ENCODE assay signal across 7 cellular contexts in genomic region chr2:89286448-89287080, GRCh38.
A peak's percentile ranks its signal among the peaks of the same experiment; 100 is the strongest.
DNase-seq lines count a peak whose midpoint lies in the region; ATAC-seq, FAIRE-seq and TF ChIP-seq lines count a peak whose summit lies in the region.
"Not testable (repeated sequence)": the region's sequence is repeated elsewhere in the genome, so short reads cannot be mapped to it uniquely, and the experiment has no call there.

No MANE protein-coding gene starts in this region.

- not testable (repeated sequence) for H3K36me3 ChIP-seq in K562 (ENCODE audit: control insufficient read depth, insufficient read depth, low read length)

- H3K27ac Mint-ChIP-seq in activated B cell treated with CpG ODN at 0.5 μM for 24 hours; naive B cell; stimulated activated naive B cell treated with anti-CD40 and anti-IgM and Interleukin-4, amounts not matched to agents 10 μg/mL and 1 μg/mL and 100 μg/mL, for 72 hours: not testable (repeated sequence)
- H3K27ac Mint-ChIP-seq in glutamatergic neuron (ENCODE audit: unreplicated experiment), result peak overlapping the region; percentile 82

- H3K4me2 ChIP-seq in K562 (ENCODE audit: insufficient read depth, low read length), result not testable (repeated sequence)

- CTCF ChIA-PET in activated B cell treated with CpG ODN at 0.5 μM for 24 hours (lab: Charles Lee); K562 (lab: Yijun Ruan, JAX; ENCODE audit: low intra/inter-chr PET ratio): not testable (repeated sequence)

- TF ChIP-seq CTCF in activated B cell treated with CpG ODN at 0.5 μM for 24 hours (IDR thresholded peaks at IDR 0.05); K562 (IDR thresholded peaks at IDR 0.05 in 2 of 3, conservative IDR thresholded peaks at IDR 0.05 in 1 of 3; ENCODE audit: insufficient read depth in 2 of 3, low read depth in 1 of 3, low read length in 3 of 3); glutamatergic neuron (IDR thresholded peaks at IDR 0.05; ENCODE audit: partially characterized antibody, unreplicated experiment): not testable (repeated sequence)

- H3K9me1 ChIP-seq in K562 (ENCODE audit: control insufficient read depth, insufficient read depth, low read length), result not testable (repeated sequence)

- not testable (repeated sequence) for H3K27ac ChIP-seq in K562 (ENCODE audit: extremely low read depth, low read depth, low read length)

- intact Hi-C loops in activated B cell treated with CpG ODN at 0.5 μM for 24 hours (cut with micrococcal nuclease); K562 (cut with micrococcal nuclease): not testable (repeated sequence)

- not testable (repeated sequence) for H3K27me3 Mint-ChIP-seq in activated B cell treated with CpG ODN at 0.5 μM for 24 hours; glutamatergic neuron (ENCODE audit: unreplicated experiment); naive B cell; stimulated activated naive B cell treated with anti-CD40 and anti-IgM and Interleukin-4, amounts not matched to agents 10 μg/mL and 1 μg/mL and 100 μg/mL, for 72 hours

- BruUV-seq in K562 (replicated peaks; lab: Mats Ljungman, UMichigan), result not testable (repeated sequence)

- TF ChIP-seq POLR2A in GM12891 (IDR thresholded peaks at IDR 0.05; ENCODE audit: low read depth, low read length); K562 (conservative IDR thresholded peaks at IDR 0.05): not testable (repeated sequence)

- not testable (repeated sequence) for H3K9me3 ChIP-seq in K562 (replicated peaks; ENCODE audit: control insufficient read depth, insufficient read depth, low read depth, low read length)

- not testable (repeated sequence) for H3K27me3 ChIP-seq in K562 (ENCODE audit: control insufficient read depth in 2 of 2, insufficient read depth in 2 of 2, low read length in 2 of 2)

- H3K79me2 ChIP-seq in K562 (ENCODE audit: control insufficient read depth, insufficient read depth, low read length), result not testable (repeated sequence)

- not testable (repeated sequence) for H2AFZ ChIP-seq in K562 (ENCODE audit: low read depth, low read length)

- not testable (repeated sequence) for H3K9me3 Mint-ChIP-seq in activated B cell treated with CpG ODN at 0.5 μM for 24 hours; glutamatergic neuron (ENCODE audit: unreplicated experiment); naive B cell; stimulated activated naive B cell treated with anti-CD40 and anti-IgM and Interleukin-4, amounts not matched to agents 10 μg/mL and 1 μg/mL and 100 μg/mL, for 72 hours

- TF ChIP-seq EP300 in K562 (IDR thresholded peaks at IDR 0.05; ENCODE audit: low read length), result not testable (repeated sequence)

- H4K20me1 ChIP-seq in K562 (replicated peaks; ENCODE audit: control insufficient read depth, insufficient read depth, low read length), result not testable (repeated sequence)

- not testable (repeated sequence) for TF ChIP-seq RAD21 in K562 (CRISPR knock-in tag; conservative IDR thresholded peaks at IDR 0.05 in 1 of 2, IDR thresholded peaks at IDR 0.05 in 1 of 2)

- WGBS in K562 (ENCODE audit: insufficient coverage, low coverage, missing lambda C conversion rate), result no CpG with 5 or more reads among the region's 8 CpGs

- not testable (repeated sequence) for H3K4me3 ChIP-seq in K562

- DNase-seq in GM12891 (ENCODE audit: insufficient read length, low spot score); HTR-8/SVneo (ENCODE audit: insufficient read length, low spot score); activated B cell treated with CpG ODN at 0.5 μM for 24 hours; K562 (ENCODE audit: extremely low read depth in 1 of 4, low spot score in 3 of 4); glutamatergic neuron; naive B cell; stimulated activated naive B cell treated with anti-CD40 and anti-IgM and Interleukin-4, amounts not matched to agents 10 μg/mL and 1 μg/mL and 100 μg/mL, for 72 hours: not testable (repeated sequence)

- not testable (repeated sequence) for H3K4me3 Mint-ChIP-seq in activated B cell treated with CpG ODN at 0.5 μM for 24 hours; glutamatergic neuron (ENCODE audit: unreplicated experiment); naive B cell; stimulated activated naive B cell treated with anti-CD40 and anti-IgM and Interleukin-4, amounts not matched to agents 10 μg/mL and 1 μg/mL and 100 μg/mL, for 72 hours

- not testable (repeated sequence) for H3K36me3 Mint-ChIP-seq in activated B cell treated with CpG ODN at 0.5 μM for 24 hours (ENCODE audit: low read depth); glutamatergic neuron (ENCODE audit: unreplicated experiment); naive B cell; stimulated activated naive B cell treated with anti-CD40 and anti-IgM and Interleukin-4, amounts not matched to agents 10 μg/mL and 1 μg/mL and 100 μg/mL, for 72 hours

- ATAC-seq in activated B cell treated with CpG ODN at 0.5 μM for 24 hours (ENCODE audit: low read depth) (peak; percentile 62), naive B cell (ENCODE audit: low read depth in 2 of 2) (peak; percentile 72 to 78)
- ATAC-seq in K562, result not testable (repeated sequence)
- ATAC-seq in stimulated activated naive B cell treated with anti-CD40 and anti-IgM and Interleukin-4, amounts not matched to agents 10 μg/mL and 1 μg/mL and 100 μg/mL, for 72 hours (replicated peaks), result peak; percentile 45 to 54

- H3K9ac ChIP-seq in K562 (ENCODE audit: insufficient read depth in 1 of 2, low read depth in 2 of 2, low read length in 2 of 2), result not testable (repeated sequence)

- FAIRE-seq in GM12891 (lab: Jason Lieb, UNC) (peak; percentile 47), HTR-8/SVneo (lab: Jason Lieb, UNC) (peak; percentile 76), K562 (lab: Jason Lieb, UNC) (peak; percentile 26)

- in situ Hi-C loops in K562 (cut with MboI), result not testable (repeated sequence)

- not testable (repeated sequence) for H3K4me1 Mint-ChIP-seq in activated B cell treated with CpG ODN at 0.5 μM for 24 hours; glutamatergic neuron (ENCODE audit: low read depth, unreplicated experiment); naive B cell; stimulated activated naive B cell treated with anti-CD40 and anti-IgM and Interleukin-4, amounts not matched to agents 10 μg/mL and 1 μg/mL and 100 μg/mL, for 72 hours

- POLR2A ChIA-PET in activated B cell treated with CpG ODN at 0.5 μM for 24 hours (lab: Charles Lee); K562 (lab: Yijun Ruan, JAX): not testable (repeated sequence)

- not testable (repeated sequence) for H3K4me1 ChIP-seq in K562 (replicated peaks in 1 of 2; ENCODE audit: control insufficient read depth in 2 of 2, insufficient read depth in 2 of 2, low read length in 2 of 2)
